Comparison of ENCODE assay signal across 8 cellular contexts in genomic region chr7:30027915-30028748, GRCh38.
DNase-seq lines count a peak whose midpoint lies in the region; ATAC-seq and TF ChIP-seq lines count a peak whose summit lies in the region.

PLEKHA8 (plus strand) TSS chr7:30028412; CDS start chr7:30028763, 351 bp downstream.

- H3K79me2 ChIP-seq in DOHH2 (ENCODE audit: control insufficient read depth, low read length) = peaks cover 78% of the 10 kb centered on the region

- peak within 1 kb of the TSS; percentile 83 for H3K4me2 ChIP-seq in DOHH2 (ENCODE audit: low read length)

- 0 out of 2 replicates have a peak, but pooled peaks cover 4% of the 10 kb centered on the region for H4K20me1 ChIP-seq in DOHH2 (ENCODE audit: control insufficient read depth, insufficient read depth, low read depth, low read length)

- peak within 1 kb of the TSS in 2 of 3 experiments; percentile 96 to 99 for H3K4me3 Mint-ChIP-seq in nephron

- no peaks in the 10 kb centered on the region for H3K9me3 ChIP-seq in DOHH2 (ENCODE audit: control insufficient read depth, insufficient read depth, low read length)

- ATAC-seq in GM21723 (IDR thresholded peaks at IDR 0.05; ENCODE audit: unreplicated experiment) = peak; percentile 53

- peaks cover 58% of the 10 kb centered on the region for H3K4me1 ChIP-seq in DOHH2 (ENCODE audit: control insufficient read depth, low read length)

- H3K4me3 ChIP-seq in DOHH2 (ENCODE audit: low read length) = peak within 1 kb of the TSS; percentile 89
- H3K4me3 ChIP-seq in fibroblast of pulmonary artery (replicated peaks; ENCODE audit: low read depth, low read length) = peak within 1 kb of the TSS; percentile 86

- H3K9me2 ChIP-seq in DOHH2 (replicated peaks; ENCODE audit: control insufficient read depth, low read length) = no peaks in the 10 kb centered on the region

- H3K36me3 ChIP-seq in DOHH2 (ENCODE audit: control insufficient read depth, low read length) = peaks cover 12% of the 10 kb centered on the region

- DNase-seq in KBM-7 = peak; percentile 93
- DNase-seq in RPMI8226 = peak; percentile 95
- DNase-seq in activated T-helper 9 cell treated with anti-CD3 and anti-CD28 coated beads, Interleukin-2, amount 50 U/mL, for 16 hours (ENCODE audit: low read depth) = peak; percentile 77
- DNase-seq in fibroblast of pulmonary artery (ENCODE audit: low read depth) = peak; percentile 86
- peak; percentile 81 for DNase-seq in stimulated activated naive CD4-positive, alpha-beta T cell treated with Interleukin-2 at 50 U/mL for 16 hours (lab: John Stamatoyannopoulos, UW)

- no peaks in the 10 kb centered on the region for H3K27me3 ChIP-seq in DOHH2 (ENCODE audit: control insufficient read depth, low read length)

- peak within 1 kb of the TSS; percentile 73 for H3K27ac ChIP-seq in DOHH2 (ENCODE audit: low read depth, low read length)

- H3F3A ChIP-seq in DOHH2 (ENCODE audit: control insufficient read depth, insufficient read depth) = peaks cover 8% of the 10 kb centered on the region

- peak within 1 kb of the TSS; percentile 96 to 98 (median 98) for H3K27ac Mint-ChIP-seq in nephron

- in situ Hi-C loops in KBM-7 (cut with MboI; ENCODE audit: low pct_unique_long_range_greater_than_20kb, low sequenced_read_pairs) = no loop called here

- H3K27me3 Mint-ChIP-seq in nephron (ENCODE audit: low read depth) = no peaks in the 10 kb centered on the region

- TF ChIP-seq CTCF in DOHH2 (IDR thresholded peaks at IDR 0.05; ENCODE audit: low read depth, low read length, poor library complexity, severe bottlenecking) (no peak), fibroblast of pulmonary artery (IDR thresholded peaks at IDR 0.05; ENCODE audit: low read length, missing control alignments) (no peak), nephron (IDR thresholded peaks at IDR 0.05; ENCODE audit: unreplicated experiment in 3 of 3) (no peak)

- H3K4me1 Mint-ChIP-seq in nephron = peaks cover 52% of the 10 kb centered on the region

- peaks cover under 1% of the 10 kb centered on the region for H3K36me3 Mint-ChIP-seq in nephron (ENCODE audit: low read depth)

- no peaks in the 10 kb centered on the region for H3K9me3 Mint-ChIP-seq in nephron

Comparison
In these comparisons a context has a peak if more than half of its experiments do, and no peak if none do; other contexts are left out.
1. Peak in every context shown above with its lines: DNase-seq, ATAC-seq, H3K4me3 ChIP-seq and H3K27ac ChIP-seq.